Comparison of ENCODE assay signal across 24 cellular contexts in genomic region chr17:76812248-76812647, GRCh38. TPM values are rescaled to one million over a fixed set of nuclear protein-coding genes. Genes with fewer than 3 reads are reported as not detected.
DNase-seq lines count a peak whose midpoint lies in the region; ATAC-seq, FAIRE-seq and TF ChIP-seq lines count a peak whose summit lies in the region.
"Had no signal": no experiment of that assay in that cellular context is flagged by ENCODE, and none has a peak within 500 bp of the region (broad histone marks: within the 10 kb centered on the region; RNA-seq: fewer than 3 reads in every experiment).

No MANE protein-coding gene starts in this region.

- no peak for TF ChIP-seq POLR2A in K562 (conservative IDR thresholded peaks at IDR 0.05)

- H4K20me1 ChIP-seq in K562 (replicated peaks; ENCODE audit: control insufficient read depth, insufficient read depth, low read length) = no peaks in the 10 kb centered on the region

- H3K9me1 ChIP-seq in K562 (ENCODE audit: control insufficient read depth, insufficient read depth, low read length) = no peaks in the 10 kb centered on the region

- no TSS peak for BruUV-seq in K562 (replicated peaks; lab: Mats Ljungman, UMichigan)

- no peak overlapping the region; the same call in 1 of the 2 replicates for H3K4me2 ChIP-seq in K562 (ENCODE audit: insufficient read depth, low read length)

- CTCF ChIA-PET in K562 (lab: Yijun Ruan, JAX; ENCODE audit: low intra/inter-chr PET ratio) = no interaction called here

- POLR2A ChIA-PET in K562 (lab: Yijun Ruan, JAX) = interaction anchor here (0.5 to 0.8 kb wide), 2 partner anchors 21 to 56 kb away, joined by 3 to 5 read pairs; partner anchors contain the start of gene MGAT5B

- H3K4me1 ChIP-seq in K562 (replicated peaks in 1 of 2; ENCODE audit: control insufficient read depth in 2 of 2, insufficient read depth in 2 of 2, low read length in 2 of 2) = peaks cover 4 to 5% of the 10 kb centered on the region in 2 experiments; a peak in 1 of 5 replicates

- TF ChIP-seq CTCF in K562 (IDR thresholded peaks at IDR 0.05 in 2 of 3, conservative IDR thresholded peaks at IDR 0.05 in 1 of 3; ENCODE audit: insufficient read depth in 2 of 3, low read depth in 1 of 3, low read length in 3 of 3) = no peak
- no peak for TF ChIP-seq CTCF in fibroblast of villous mesenchyme (IDR thresholded peaks at IDR 0.05; ENCODE audit: insufficient read depth, low read depth, low read length)

- H3K79me2 ChIP-seq in K562 (ENCODE audit: control insufficient read depth, insufficient read depth, low read length) = no peaks in the 10 kb centered on the region

- ATAC-seq in K562 = peak; percentile 56
- no peak for ATAC-seq in HG02970 (IDR thresholded peaks at IDR 0.05; ENCODE audit: low FRiP score, unreplicated experiment)
- ATAC-seq: HCT116, Panc1 had no signal

- H3K36me3 ChIP-seq in K562 (ENCODE audit: control insufficient read depth, insufficient read depth, low read length) = no peaks in the 10 kb centered on the region

- H3K4me3 ChIP-seq in K562 (no peak overlapping the region), fibroblast of villous mesenchyme (ENCODE audit: low read depth, low read length) (no peak overlapping the region)
- H3K4me3 ChIP-seq: SK-N-MC had no signal

- no peak overlapping the region for H2AFZ ChIP-seq in K562 (ENCODE audit: low read depth, low read length)

- no peaks in the 10 kb centered on the region for H3K9me3 ChIP-seq in K562 (replicated peaks; ENCODE audit: control insufficient read depth, insufficient read depth, low read depth, low read length)

- in situ Hi-C loops in K562 (cut with MboI) = no loop called here

- H3K27ac ChIP-seq in K562 (ENCODE audit: extremely low read depth, low read depth, low read length) = no peak overlapping the region
- H3K27ac ChIP-seq: RWPE1, SK-N-MC had no signal

- no peak overlapping the region for H3K9ac ChIP-seq in K562 (ENCODE audit: insufficient read depth in 1 of 2, low read depth in 2 of 2, low read length in 2 of 2)

- no peak for FAIRE-seq in K562 (lab: Jason Lieb, UNC)
- FAIRE-seq: GM19239 had no signal

- TF ChIP-seq EP300 in Ishikawa (IDR thresholded peaks at IDR 0.05; ENCODE audit: borderline replicate concordance) (no peak), K562 (IDR thresholded peaks at IDR 0.05; ENCODE audit: low read length) (no peak)

- peaks cover 8 to 11% of the 10 kb centered on the region in 2 experiments; a peak in 2 of 5 replicates for H3K27me3 ChIP-seq in K562 (ENCODE audit: control insufficient read depth in 2 of 2, insufficient read depth in 2 of 2, low read length in 2 of 2)

- WGBS in K562 (ENCODE audit: insufficient coverage, low coverage, missing lambda C conversion rate) = 3% methylated on average over 5 of the region's 5 CpGs

- intact Hi-C loops in K562 (cut with micrococcal nuclease) = no loop called here

- TF ChIP-seq RAD21 in Ishikawa (IDR thresholded peaks at IDR 0.05; ENCODE audit: low read depth) = no peak
- TF ChIP-seq RAD21 in K562 (CRISPR knock-in tag; conservative IDR thresholded peaks at IDR 0.05 in 1 of 2, IDR thresholded peaks at IDR 0.05 in 1 of 2) = no peak

- peak; percentile 12 for DNase-seq in Daoy (ENCODE audit: low read depth)
- DNase-seq in K562 (ENCODE audit: extremely low read depth in 1 of 4, low spot score in 3 of 4) = peak in 2 of 4 experiments; percentile 28 to 29
- DNase-seq in fibroblast of villous mesenchyme (ENCODE audit: low read depth) = peak; percentile 21
- DNase-seq in NCI-H82 treated with DMSO at 0.1 percent for 48 hours (lab: John Stamatoyannopoulos, UW; ENCODE audit: unreplicated experiment) = no peak
- DNase-seq in activated CD4-positive, alpha-beta T cell treated with anti-CD3 and anti-CD28 coated beads for 4 hours = no peak
- DNase-seq: Calu3, DMS153, DND-41, Karpas-422, NCI-H1105, NCI-H1436 treated with DMSO at 0.1 percent for 48 hours, NCI-H2029, NCI-H446 treated with DMSO at 0.1 percent for 48 hours, NCI-H526 treated with DMSO at 0.1 percent for 48 hours, SHP77 had no signal

TF ChIP-seq in Ishikawa, 13 proteins besides CTCF, POLR2A, EP300 and RAD21:
- TF ChIP-seq REST (IDR thresholded peaks at IDR 0.05; ENCODE audit: low read depth) (no peak), CEBPB (IDR thresholded peaks at IDR 0.05) (peak; percentile 40; the same call in 1 of the 2 replicates)

TF ChIP-seq in K562, 482 proteins besides CTCF, POLR2A, EP300 and RAD21:
- peak; percentile 23; the same call in 1 of the 2 replicates for TF ChIP-seq ETV5 (CRISPR knock-in tag; IDR thresholded peaks at IDR 0.05; ENCODE audit: low read depth)
- peak; percentile 96 for TF ChIP-seq CEBPB (tag; IDR thresholded peaks at IDR 0.05)
- TF ChIP-seq GTF2B (IDR thresholded peaks at IDR 0.05; ENCODE audit: extremely low read depth, insufficient read length) = no peak
- TF ChIP-seq ETV1 (tag; conservative IDR thresholded peaks at IDR 0.05; ENCODE audit: low read depth) = peak; percentile 49; the same call in 1 of the 2 replicates
- peak; percentile 60; the same call in 1 of the 2 replicates for TF ChIP-seq CEBPG (CRISPR knock-in tag; IDR thresholded peaks at IDR 0.05)
- TF ChIP-seq CEBPG (tag; conservative IDR thresholded peaks at IDR 0.05 in 1 of 2, IDR thresholded peaks at IDR 0.05 in 1 of 2) = peak; percentile 78 to 81

RNA-seq across cellular contexts. Expression of gene MGAT5B, which starts 56.0 kb away (rescaled TPM):
- total RNA-seq in Daoy (2014; rRNA removed; shearing (Covaris generic)) = 4.1 and 5.4 TPM in 2 replicates
- 1.5 and 5.7 TPM in 2 replicates for total RNA-seq in K562 (2011; cell fraction: chromatin; rRNA removed; ENCODE audit: low replicate concordance)
- 2.2 and 2.5 TPM in 2 replicates for total RNA-seq in K562 (2011; cell fraction: nucleolus; rRNA removed)
- 0.76 and 1.6 TPM in 2 replicates for total RNA-seq in K562 (2011; cell fraction: nucleoplasm; rRNA removed)
- 0.18 and 0.29 TPM in 2 replicates for total RNA-seq in K562 (2014; rRNA removed)
- 0.19 TPM in 1 of 2 replicates, not detected in the other for total RNA-seq in K562 (2014; rRNA removed; fragmentation: Illumina TruSeq; extraction: Trizol)
- not detected in 2 replicates for total RNA-seq in K562 (2015; rRNA removed; fragmentation: Illumina TruSeq; extraction: Trizol)
- 0.16 and 0.22 TPM in 2 replicates for total RNA-seq in K562 (2021)
- polyA plus RNA-seq in K562 (2011; rRNA removed) = 0.43 and 0.79 TPM in 2 replicates
- 0.59 and 1.2 TPM in 2 replicates for polyA plus RNA-seq in K562 (2011; cell fraction: cytosol; rRNA removed)
- 2.3 and 3.9 TPM in 2 replicates for polyA plus RNA-seq in K562 (2011; cell fraction: nucleus; rRNA removed)
- 0.19 and 0.22 TPM in 2 replicates for polyA plus RNA-seq in K562 (2012)
- 0.09 and 0.17 TPM in 2 replicates for polyA plus RNA-seq in K562 (2014; fragmentation: Illumina TruSeq; extraction: Trizol)
- polyA plus RNA-seq in K562 (2014; fragmentation: Nextera tagmentation; extraction: Ambion mirVana) = not detected
- polyA plus RNA-seq in K562 (2014; rRNA removed) = 0.16 TPM in 1 of 2 replicates, not detected in the other
- polyA minus RNA-seq in K562 (2011; rRNA and poly(A)+ RNA removed) = 0.09 and 0.11 TPM in 2 replicates
- polyA minus RNA-seq in K562 (2011; cell fraction: cytosol; rRNA and poly(A)+ RNA removed) = 1.5 TPM in 1 of 2 replicates, not detected in the other
- polyA minus RNA-seq in K562 (2011; cell fraction: nucleus; rRNA and poly(A)+ RNA removed) = 1.5 and 1.9 TPM in 2 replicates
- total RNA-seq in fibroblast of villous mesenchyme = 0.32 and 0.43 TPM in 2 replicates
- polyA plus RNA-seq: CD14-positive monocyte, IgD-negative memory B cell had no signal

Comparison
In these comparisons a context has a peak if more than half of its experiments do, and no peak if none do; other contexts are left out.
1. DNase-seq: peak in Daoy (single experiment) and fibroblast of villous mesenchyme (single experiment); none in NCI-H82 treated with DMSO at 0.1 percent for 48 hours (single experiment) and activated CD4-positive, alpha-beta T cell treated with anti-CD3 and anti-CD28 coated beads for 4 hours (0 of 2).